Comparison of ENCODE assay signal across 1 cellular context in genomic region chr9:86488794-86489193, GRCh38.
TF ChIP-seq lines count a peak whose summit lies in the region.

No MANE protein-coding gene starts in this region.

TF ChIP-seq in GM23338, 12 proteins besides CTCF, POLR2A, EP300 and RAD21 (continued from another document):
- TF ChIP-seq ZNF462 (CRISPR knock-in tag; IDR thresholded peaks at IDR 0.05) (no peak), ZNF331 (CRISPR knock-in tag; IDR thresholded peaks at IDR 0.05; ENCODE audit: low read depth) (no peak), CREB1 (CRISPR knock-in tag; IDR thresholded peaks at IDR 0.05; ENCODE audit: low read depth) (no peak)
